8 cellular contexts compared by ENCODE assay signal in the genomic region with DNA sequence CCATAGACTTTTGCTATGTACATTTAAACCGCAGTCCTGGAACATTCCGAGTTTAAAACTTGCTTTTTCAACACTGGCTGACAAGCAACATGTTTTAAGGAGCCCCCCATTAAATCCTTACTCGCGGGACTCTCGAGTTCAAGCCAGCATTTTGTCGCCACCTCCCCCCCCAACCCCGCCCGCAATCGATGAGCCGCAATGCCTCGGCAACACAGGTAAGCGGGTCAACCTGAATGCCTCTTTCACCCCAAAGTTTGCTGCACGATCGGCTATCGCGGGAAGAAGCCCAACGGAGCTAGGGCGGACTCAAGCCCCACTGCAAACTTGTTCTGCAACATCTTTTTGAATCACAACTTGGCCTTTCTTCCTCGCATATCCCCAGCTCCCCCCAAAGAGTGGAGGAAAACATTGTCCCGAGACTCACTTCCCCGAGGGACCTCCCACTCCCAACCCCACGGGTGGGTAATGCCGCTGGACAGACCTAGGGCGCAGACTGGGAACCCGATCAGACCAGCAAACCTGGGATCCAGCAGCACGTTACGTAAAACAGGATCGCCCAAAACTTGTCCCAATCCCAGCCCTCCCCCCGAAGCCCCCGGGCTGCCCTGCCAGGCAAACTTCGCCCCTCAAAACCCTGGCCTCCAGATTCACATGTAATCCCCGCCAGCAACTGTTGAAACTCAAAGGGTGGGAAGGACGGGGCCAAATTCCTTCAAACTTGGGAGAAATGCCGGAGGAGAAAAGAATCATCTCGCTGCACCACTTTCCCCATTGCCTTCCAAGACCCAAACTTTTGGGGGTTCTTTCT. TPM values are rescaled to one million over a fixed set of nuclear protein-coding genes. Genes with fewer than 3 reads are reported as not detected.
DNase-seq lines count a peak whose midpoint lies in the region; ATAC-seq, FAIRE-seq and TF ChIP-seq lines count a peak whose summit lies in the region.

No MANE protein-coding gene starts in this region.

- peak overlapping the region; percentile 99 for H3K9ac ChIP-seq in astrocyte (ENCODE audit: low read length)
- peak overlapping the region; percentile 96 to 100 for H3K9ac ChIP-seq in stomach smooth muscle (ENCODE audit: low read length in 2 of 2)

- intact Hi-C loops in CD14-positive monocyte (cut with micrococcal nuclease) (loop anchor here (5.0 to 10.0 kb wide), 9 partner anchors 60 to 827 kb away; no protein-coding TSS in a partner anchor), sciatic nerve (cut with DNase I) (no loop called here)

- TF ChIP-seq CTCF in CD14-positive monocyte (IDR thresholded peaks at IDR 0.05): no peak
- no peak for TF ChIP-seq CTCF in astrocyte (IDR thresholded peaks at IDR 0.05; ENCODE audit: insufficient read depth, low read depth, low read length)

- H3K9me3 ChIP-seq in astrocyte (ENCODE audit: insufficient read depth, low read depth, low read length) (no peaks in the 10 kb centered on the region), stomach smooth muscle (ENCODE audit: control insufficient read depth in 2 of 2, low read length in 2 of 2) (no peaks in the 10 kb centered on the region)

- H3K4me2 ChIP-seq in astrocyte (ENCODE audit: low read length): peak overlapping the region; percentile 90

- H3K36me3 Mint-ChIP-seq in CD14-positive monocyte (peaks cover 50 to 58% of the 10 kb centered on the region in 2 donors), astrocyte (ENCODE audit: low read depth, unreplicated experiment) (peaks cover 12% of the 10 kb centered on the region)

- peaks cover 53% of the 10 kb centered on the region for H3K79me2 ChIP-seq in astrocyte (ENCODE audit: insufficient read depth, low read length)

- H3K4me1 Mint-ChIP-seq in CD14-positive monocyte (peaks cover 51% of the 10 kb centered on the region), astrocyte (ENCODE audit: low read depth, unreplicated experiment) (peaks cover 24% of the 10 kb centered on the region)

- H3K4me1 ChIP-seq in astrocyte (ENCODE audit: insufficient read depth, low read length) (peaks cover 38% of the 10 kb centered on the region), stomach smooth muscle (ENCODE audit: control insufficient read depth, insufficient read depth, low read length) (peaks cover 28% of the 10 kb centered on the region)

- H3K27ac Mint-ChIP-seq in CD14-positive monocyte: peak overlapping the region; percentile 91 to 100 (median 99)
- peak overlapping the region; percentile 98 for H3K27ac Mint-ChIP-seq in astrocyte (ENCODE audit: unreplicated experiment)

- peaks cover 44% of the 10 kb centered on the region for H4K20me1 ChIP-seq in astrocyte (ENCODE audit: insufficient read depth, low read length)

- H3K27me3 Mint-ChIP-seq in CD14-positive monocyte (ENCODE audit: low read depth in 3 of 3) (peaks cover 5 to 22% (median 14%) of the 10 kb centered on the region in 3 donors), astrocyte (ENCODE audit: low read depth, unreplicated experiment) (no peaks in the 10 kb centered on the region)

- peaks cover 12% of the 10 kb centered on the region for H3K36me3 ChIP-seq in astrocyte (ENCODE audit: insufficient read depth, low read length)
- H3K36me3 ChIP-seq in stomach smooth muscle (ENCODE audit: control insufficient read depth in 2 of 2, insufficient read depth in 2 of 2, low read length in 2 of 2): peaks cover 35 to 44% of the 10 kb centered on the region in 2 donors

- peak overlapping the region; percentile 100 for H3K27ac ChIP-seq in astrocyte (ENCODE audit: low read depth, low read length)
- peak overlapping the region; percentile 98 for H3K27ac ChIP-seq in layer of hippocampus (ENCODE audit: low read depth, low read length)
- H3K27ac ChIP-seq in stomach smooth muscle (ENCODE audit: low read length): peak overlapping the region; percentile 100

- FAIRE-seq in astrocyte (lab: Jason Lieb, UNC): no peak

- peak overlapping the region; percentile 97 for H3K4me3 ChIP-seq in astrocyte (ENCODE audit: insufficient read depth, low read depth, low read length)
- peak overlapping the region; percentile 95 to 100 for H3K4me3 ChIP-seq in stomach smooth muscle (ENCODE audit: low read length in 2 of 2)

- no peak overlapping the region for H2AFZ ChIP-seq in astrocyte (ENCODE audit: low read depth, low read length)

- ATAC-seq in HG02678 (IDR thresholded peaks at IDR 0.05; ENCODE audit: unreplicated experiment) (no peak), sciatic nerve (no peak), HG03108 (IDR thresholded peaks at IDR 0.05; ENCODE audit: unreplicated experiment) (no peak)

- H3K4me3 Mint-ChIP-seq in CD14-positive monocyte (peak overlapping the region; percentile 95 to 100), astrocyte (ENCODE audit: unreplicated experiment) (peak overlapping the region; percentile 93)

- peak; percentile 43 for DNase-seq in CD14-positive monocyte (ENCODE audit: low spot score)
- DNase-seq in KG1 (lab: John Stamatoyannopoulos, UW): peak; percentile 18
- DNase-seq in astrocyte (ENCODE audit: low read depth): no peak
- DNase-seq in sciatic nerve (ENCODE audit: low spot score): no peak

- H3K9me3 Mint-ChIP-seq in CD14-positive monocyte (peaks cover 0 to 15% (median 2%) of the 10 kb centered on the region in 7 donors), astrocyte (ENCODE audit: unreplicated experiment) (peaks cover 2% of the 10 kb centered on the region)

- H3K27me3 ChIP-seq in astrocyte (ENCODE audit: insufficient read depth, low read length): no peaks in the 10 kb centered on the region
- H3K27me3 ChIP-seq in layer of hippocampus (ENCODE audit: control insufficient read depth, insufficient read depth, low read length): peaks cover 3% of the 10 kb centered on the region
- H3K27me3 ChIP-seq in stomach smooth muscle (ENCODE audit: control insufficient read depth in 1 of 2, insufficient read depth in 2 of 2, low read length in 2 of 2): no peaks in the 10 kb centered on the region

RNA-seq across cellular contexts. Expression of gene ZFP36L1, which starts 0.6 kb away (rescaled TPM):
- 100 to 1,000 TPM; 151 to 185 TPM for polyA plus RNA-seq in CD14-positive monocyte
- total RNA-seq in astrocyte (210 and 219 TPM in 2 replicates), sciatic nerve (434 TPM)

Comparison
In these comparisons a context has a peak if more than half of its experiments do, and no peak if none do; other contexts are left out.
1. DNase-seq: peak in CD14-positive monocyte (single experiment) and KG1 (single experiment); none in astrocyte (single experiment) and sciatic nerve (single experiment).
2. Peak in every context shown above with its lines, with median percentiles within 50 percentile points of each other: H3K27ac ChIP-seq.